Comparison of ENCODE assay signal across 23 cellular contexts in genomic region chr12:93794738-93795137, GRCh38.
"Had no signal": no experiment of that assay in that cellular context is flagged by ENCODE, and none has a peak within 500 bp of the region (broad histone marks: within the 10 kb centered on the region; RNA-seq: fewer than 3 reads in every experiment).

No MANE protein-coding gene starts in this region.

- H3K9me3 Mint-ChIP-seq: effector memory CD8-positive, alpha-beta T cell; naive thymus-derived CD8-positive, alpha-beta T cell; nephron progenitor cell had no signal

- ATAC-seq: effector memory CD8-positive, alpha-beta T cell; left lung; naive thymus-derived CD8-positive, alpha-beta T cell; sciatic nerve; stimulated activated naive CD8-positive, alpha-beta T cell treated with anti-CD3 and anti-CD28 coated beads, Interleukin-15, Interleukin-2, amounts not matched to agents 100 U/mL and 50 U/mL, for 24 hours had no signal

- H3K27ac Mint-ChIP-seq: effector memory CD8-positive, alpha-beta T cell; naive thymus-derived CD8-positive, alpha-beta T cell; nephron progenitor cell had no signal

- DNase-seq: cortex of kidney; effector memory CD8-positive, alpha-beta T cell; erythroblast; esophagus squamous epithelium; foreskin melanocyte; glutamatergic neuron; heart right ventricle; hippocampal formation; left cardiac atrium; left lung; naive thymus-derived CD8-positive, alpha-beta T cell; nephron progenitor cell; nucleus accumbens; stimulated activated CD4-positive, alpha-beta T cell treated with anti-CD3 and anti-CD28 coated beads, Interleukin-12 subunit alpha, Interleukin-12 subunit beta, amount 100 ng/mL, for 4 hours; stimulated activated CD4-positive, alpha-beta T cell treated with anti-CD3 and anti-CD28 coated beads, Interleukin-1b, Interleukin-23, amount 100 ng/mL, for 48 hours; stimulated activated CD4-positive, alpha-beta T cell treated with anti-CD3 and anti-CD28 coated beads, Interleukin-4, amount 100 ng/mL, for 1 hour; stimulated activated CD8-positive, alpha-beta memory T cell treated with anti-CD3 and anti-CD28 coated beads, Interleukin-4, amount 100 ng/mL, for 48 hours; stimulated activated naive CD8-positive, alpha-beta T cell treated with anti-CD3 and anti-CD28 coated beads, Interleukin-15, Interleukin-2, amounts not matched to agents 100 U/mL and 50 U/mL, for 24 hours; upper lobe of left lung had no signal

- H3K27me3 Mint-ChIP-seq: effector memory CD8-positive, alpha-beta T cell; naive thymus-derived CD8-positive, alpha-beta T cell had no signal

- H3K4me3 Mint-ChIP-seq: effector memory CD8-positive, alpha-beta T cell; naive thymus-derived CD8-positive, alpha-beta T cell; nephron progenitor cell had no signal

- FAIRE-seq: endometrium, islet of Langerhans, urothelium cell line had no signal
